Comparison of ENCODE assay signal across 14 cellular contexts in the genomic region with DNA sequence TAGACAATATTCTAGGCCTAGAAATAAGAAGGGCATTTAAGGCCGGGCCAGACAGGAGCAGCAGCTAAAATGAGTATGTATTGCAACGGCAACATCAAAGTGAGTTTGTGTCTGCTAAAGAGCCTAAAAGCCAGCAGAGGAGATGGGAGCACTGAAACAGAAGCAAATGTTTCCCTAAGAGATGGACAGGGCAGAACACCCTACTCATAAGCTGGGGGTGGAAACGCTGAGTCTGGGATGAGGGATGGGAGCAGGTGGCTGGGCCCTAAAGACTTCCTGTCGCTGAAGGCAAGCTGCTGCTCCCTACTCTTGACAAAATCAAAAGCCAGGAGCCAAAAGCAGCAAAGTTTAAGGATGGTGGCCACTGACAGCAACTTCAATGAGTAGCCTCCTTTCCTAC. TPM values are rescaled to one million over a fixed set of nuclear protein-coding genes. Genes with fewer than 3 reads are reported as not detected.
DNase-seq lines count a peak whose midpoint lies in the region; ATAC-seq and TF ChIP-seq lines count a peak whose summit lies in the region.
"Had no signal": no experiment of that assay in that cellular context is flagged by ENCODE, and none has a peak within 500 bp of the region (broad histone marks: within the 10 kb centered on the region; RNA-seq: fewer than 3 reads in every experiment).

No MANE protein-coding gene starts in this region.

- POLR2A ChIA-PET in activated CD8-positive, alpha-beta T cell treated with anti-CD3 and anti-CD28 coated beads for 36 hours (lab: Charles Lee) = interaction anchor here (0.6 kb wide), 1 partner anchor 19 kb away, joined by 3 read pairs; no protein-coding TSS in a partner anchor
- POLR2A ChIA-PET in activated CD8-positive, alpha-beta T cell treated with anti-CD3 and anti-CD28 coated beads, Interleukin-2, amount 10 ng/mL, durations not matched to agents 7 days and 5 days (lab: Charles Lee) = no interaction called here
- POLR2A ChIA-PET in naive thymus-derived CD4-positive, alpha-beta T cell (lab: Charles Lee) = interaction anchor here (1.1 kb wide), 1 partner anchor 12 kb away, joined by 3 read pairs; no protein-coding TSS in a partner anchor

- H3K27ac ChIP-seq in angular gyrus (ENCODE audit: low read depth, low read length) (peak overlapping the region; percentile 32), thyroid gland (peak overlapping the region; percentile 91 to 95 (median 94))
- peak overlapping the region; percentile 48 for H3K27ac ChIP-seq in naive thymus-derived CD4-positive, alpha-beta T cell (ENCODE audit: low read depth, low read length)

- H3K9me3 ChIP-seq in naive thymus-derived CD4-positive, alpha-beta T cell (ENCODE audit: control insufficient read depth in 2 of 3, low read length in 3 of 3) = no peaks in the 10 kb centered on the region
- no peaks in the 10 kb centered on the region for H3K9me3 ChIP-seq in thyroid gland
- H3K9me3 ChIP-seq: tibial artery had no signal

- no peak for DNase-seq in activated CD8-positive, alpha-beta T cell treated with anti-CD3 and anti-CD28 coated beads for 36 hours
- no peak for DNase-seq in activated CD8-positive, alpha-beta T cell treated with anti-CD3 and anti-CD28 coated beads, Interleukin-2, amount 10 ng/mL, durations not matched to agents 7 days and 5 days
- DNase-seq in naive thymus-derived CD4-positive, alpha-beta T cell = peak in 1 of 9 donors; percentile 20
- DNase-seq in thyroid gland (no peak), putamen (ENCODE audit: low spot score) (no peak)
- DNase-seq: activated effector memory CD4-positive, alpha-beta T cell treated with Interleukin-2 at 50 U/mL for 16 hours; glutamatergic neuron; NCI-H1092; tibial artery had no signal

- H3K27me3 ChIP-seq in naive thymus-derived CD4-positive, alpha-beta T cell (ENCODE audit: control insufficient read depth in 2 of 2, insufficient read depth in 2 of 2, low read length in 2 of 2) = no peaks in the 10 kb centered on the region
- H3K27me3 ChIP-seq in thyroid gland = no peaks in the 10 kb centered on the region
- H3K27me3 ChIP-seq: tibial artery had no signal

- no peak overlapping the region for H3K27ac Mint-ChIP-seq in activated CD8-positive, alpha-beta T cell treated with anti-CD3 and anti-CD28 coated beads for 36 hours
- no peak overlapping the region for H3K27ac Mint-ChIP-seq in activated CD8-positive, alpha-beta T cell treated with anti-CD3 and anti-CD28 coated beads, Interleukin-2, amount 10 ng/mL, durations not matched to agents 7 days and 5 days
- peak overlapping the region in 8 of 9 donors; percentile 69 to 89 (median 85) for H3K27ac Mint-ChIP-seq in naive thymus-derived CD4-positive, alpha-beta T cell

- TF ChIP-seq POLR2A in thyroid gland (IDR thresholded peaks at IDR 0.05) = no peak

- H3K4me3 Mint-ChIP-seq in activated CD8-positive, alpha-beta T cell treated with anti-CD3 and anti-CD28 coated beads for 36 hours = peak overlapping the region; percentile 33
- H3K4me3 Mint-ChIP-seq in activated CD8-positive, alpha-beta T cell treated with anti-CD3 and anti-CD28 coated beads, Interleukin-2, amount 10 ng/mL, durations not matched to agents 7 days and 5 days = no peak overlapping the region
- peak overlapping the region in 9 of 10 donors; percentile 31 to 85 (median 76) for H3K4me3 Mint-ChIP-seq in naive thymus-derived CD4-positive, alpha-beta T cell
- H3K4me3 Mint-ChIP-seq: activated CD4-positive, alpha-beta T cell treated with anti-CD3 and anti-CD28 coated beads, Interleukin-2, amount 10 ng/mL, durations not matched to agents 7 days and 5 days had no signal

- no peaks in the 10 kb centered on the region for H3K27me3 Mint-ChIP-seq in activated CD8-positive, alpha-beta T cell treated with anti-CD3 and anti-CD28 coated beads for 36 hours
- no peaks in the 10 kb centered on the region for H3K27me3 Mint-ChIP-seq in activated CD8-positive, alpha-beta T cell treated with anti-CD3 and anti-CD28 coated beads, Interleukin-2, amount 10 ng/mL, durations not matched to agents 7 days and 5 days (ENCODE audit: low read depth)
- no peaks in the 10 kb centered on the region for H3K27me3 Mint-ChIP-seq in naive thymus-derived CD4-positive, alpha-beta T cell
- H3K27me3 Mint-ChIP-seq: activated CD4-positive, alpha-beta T cell treated with anti-CD3 and anti-CD28 coated beads, Interleukin-2, amount 10 ng/mL, durations not matched to agents 7 days and 5 days had no signal

- CTCF ChIA-PET in activated CD8-positive, alpha-beta T cell treated with anti-CD3 and anti-CD28 coated beads for 36 hours (lab: Charles Lee) = interaction anchor here (0.6 kb wide), 1 partner anchor 199 kb away, joined by 3 read pairs; no protein-coding TSS in a partner anchor
- CTCF ChIA-PET in activated CD8-positive, alpha-beta T cell treated with anti-CD3 and anti-CD28 coated beads, Interleukin-2, amount 10 ng/mL, durations not matched to agents 7 days and 5 days (lab: Charles Lee) = interaction anchor here (1.9 kb wide), 1 partner anchor 199 kb away, joined by 4 read pairs; no protein-coding TSS in a partner anchor
- CTCF ChIA-PET in naive thymus-derived CD4-positive, alpha-beta T cell (lab: Charles Lee) = interaction anchor here (0.5 kb wide), 1 partner anchor 20 kb away, joined by 4 read pairs; no protein-coding TSS in a partner anchor

- TF ChIP-seq CTCF in activated CD8-positive, alpha-beta T cell treated with anti-CD3 and anti-CD28 coated beads for 36 hours (IDR thresholded peaks at IDR 0.05) = no peak
- TF ChIP-seq CTCF in thyroid gland (IDR thresholded peaks at IDR 0.05) = no peak

- no peak for ATAC-seq in activated CD8-positive, alpha-beta T cell treated with anti-CD3 and anti-CD28 coated beads for 36 hours
- no peak for ATAC-seq in activated CD8-positive, alpha-beta T cell treated with anti-CD3 and anti-CD28 coated beads, Interleukin-2, amount 10 ng/mL, durations not matched to agents 7 days and 5 days
- ATAC-seq in naive thymus-derived CD4-positive, alpha-beta T cell = no peak
- ATAC-seq in HG03135 (IDR thresholded peaks at IDR 0.05; ENCODE audit: unreplicated experiment) (no peak), HG02973 (IDR thresholded peaks at IDR 0.05; ENCODE audit: unreplicated experiment) (no peak)

- peaks cover 0 to 19% of the 10 kb centered on the region in 2 donors for H3K4me1 ChIP-seq in naive thymus-derived CD4-positive, alpha-beta T cell (ENCODE audit: control insufficient read depth in 2 of 2, insufficient read depth in 2 of 2, low read length in 2 of 2)
- H3K4me1 ChIP-seq in thyroid gland = peaks cover 50 to 59% of the 10 kb centered on the region in 2 donors

- peaks cover 0 to 5% (median 0%) of the 10 kb centered on the region in 3 experiments for H3K36me3 ChIP-seq in naive thymus-derived CD4-positive, alpha-beta T cell (ENCODE audit: control insufficient read depth in 2 of 3, insufficient read depth in 3 of 3, low read length in 3 of 3)
- H3K36me3 ChIP-seq in thyroid gland = peaks cover 8% of the 10 kb centered on the region in 2 donors

- H3K4me1 Mint-ChIP-seq in activated CD8-positive, alpha-beta T cell treated with anti-CD3 and anti-CD28 coated beads for 36 hours (ENCODE audit: low read depth) = peaks cover 17% of the 10 kb centered on the region
- H3K4me1 Mint-ChIP-seq in activated CD8-positive, alpha-beta T cell treated with anti-CD3 and anti-CD28 coated beads, Interleukin-2, amount 10 ng/mL, durations not matched to agents 7 days and 5 days (ENCODE audit: low read depth) = peaks cover 10% of the 10 kb centered on the region
- peaks cover 9 to 49% (median 37%) of the 10 kb centered on the region in 7 donors for H3K4me1 Mint-ChIP-seq in naive thymus-derived CD4-positive, alpha-beta T cell

- no peaks in the 10 kb centered on the region for H3K36me3 Mint-ChIP-seq in activated CD8-positive, alpha-beta T cell treated with anti-CD3 and anti-CD28 coated beads for 36 hours (ENCODE audit: low read depth)
- H3K36me3 Mint-ChIP-seq in activated CD8-positive, alpha-beta T cell treated with anti-CD3 and anti-CD28 coated beads, Interleukin-2, amount 10 ng/mL, durations not matched to agents 7 days and 5 days (ENCODE audit: low read depth) = no peaks in the 10 kb centered on the region
- H3K36me3 Mint-ChIP-seq in naive thymus-derived CD4-positive, alpha-beta T cell = peaks cover 0 to 53% (median 7%) of the 10 kb centered on the region in 5 donors

- WGBS in thyroid gland, 2 donors = 58 to 68% methylated on average over 4 of the region's 4 CpGs

- H3K9me3 Mint-ChIP-seq in activated CD8-positive, alpha-beta T cell treated with anti-CD3 and anti-CD28 coated beads for 36 hours = no peaks in the 10 kb centered on the region
- no peaks in the 10 kb centered on the region for H3K9me3 Mint-ChIP-seq in activated CD8-positive, alpha-beta T cell treated with anti-CD3 and anti-CD28 coated beads, Interleukin-2, amount 10 ng/mL, durations not matched to agents 7 days and 5 days (ENCODE audit: insufficient read depth)
- no peaks in the 10 kb centered on the region for H3K9me3 Mint-ChIP-seq in naive thymus-derived CD4-positive, alpha-beta T cell
- H3K9me3 Mint-ChIP-seq: activated CD4-positive, alpha-beta T cell treated with anti-CD3 and anti-CD28 coated beads, Interleukin-2, amount 10 ng/mL, durations not matched to agents 7 days and 5 days had no signal

- H3K4me3 ChIP-seq in naive thymus-derived CD4-positive, alpha-beta T cell (ENCODE audit: low read length) = no peak overlapping the region
- H3K4me3 ChIP-seq in thyroid gland (replicated peaks in 1 of 3) = no peak overlapping the region
- H3K4me3 ChIP-seq: tibial artery had no signal

- intact Hi-C loops in activated CD8-positive, alpha-beta T cell treated with anti-CD3 and anti-CD28 coated beads for 36 hours (cut with micrococcal nuclease) = no loop called here
- intact Hi-C loops in naive thymus-derived CD4-positive, alpha-beta T cell (cut with micrococcal nuclease) = loop anchor here in 1 of 2 donors (2.0 to 5.0 kb wide), 2 partner anchors 41 to 199 kb away; a partner anchor contains a TSS
- intact Hi-C loops in thyroid gland (cut with DNase I) = no loop called here

RNA-seq across cellular contexts. Expression of a gene that starts 40.5 kb away (rescaled TPM):
- 1 to 10 TPM; 5.4 to 5.8 TPM for total RNA-seq in activated CD8-positive, alpha-beta T cell treated with anti-CD3 and anti-CD28 coated beads for 36 hours
- total RNA-seq in activated CD8-positive, alpha-beta T cell treated with anti-CD3 and anti-CD28 coated beads, Interleukin-2, amount 10 ng/mL, durations not matched to agents 7 days and 5 days = 1 to 10 TPM; 4.6 to 4.8 TPM
- 10 to 100 TPM in 1 of 5 experiments, 1 to 10 TPM in 4; 1.4 to 11.7 (median 4.5) TPM for total RNA-seq in naive thymus-derived CD4-positive, alpha-beta T cell
- 1 to 10 TPM; 1.5 to 3.0 TPM for polyA plus RNA-seq in naive thymus-derived CD4-positive, alpha-beta T cell
- total RNA-seq in thyroid gland = 10 to 100 TPM; 14.1 to 16.3 (median 16.2) TPM
- total RNA-seq: A673 had no signal

Comparison
In these comparisons a context has a peak if more than half of its experiments do, and no peak if none do; other contexts are left out.
1. H3K27ac Mint-ChIP-seq: peak in naive thymus-derived CD4-positive, alpha-beta T cell (8 of 9); none in activated CD8-positive, alpha-beta T cell treated with anti-CD3 and anti-CD28 coated beads for 36 hours (single experiment) and activated CD8-positive, alpha-beta T cell treated with anti-CD3 and anti-CD28 coated beads, Interleukin-2, amount 10 ng/mL, durations not matched to agents 7 days and 5 days (single experiment).
2. H3K27ac ChIP-seq: peak in every context shown above with its lines; median percentile 94 in thyroid gland; 48 in naive thymus-derived CD4-positive, alpha-beta T cell; 32 in angular gyrus.